17 cellular contexts compared by ENCODE assay signal in genomic region chrX:69096963-69097362, GRCh38.
A peak's percentile ranks its signal among the peaks of the same experiment; 100 is the strongest.
DNase-seq lines count a peak whose midpoint lies in the region; ATAC-seq and TF ChIP-seq lines count a peak whose summit lies in the region.
"Had no signal": no experiment of that assay in that cellular context is flagged by ENCODE, and none has a peak within 500 bp of the region (broad histone marks: within the 10 kb centered on the region; RNA-seq: fewer than 3 reads in every experiment).

No MANE protein-coding gene starts in this region.

- no peak overlapping the region for H4K8ac ChIP-seq in trophoblast cell (ENCODE audit: low read depth, low read length)

- no peaks in the 10 kb centered on the region for H3K36me3 Mint-ChIP-seq in chondrocyte (ENCODE audit: low read depth)

- WGBS in trophoblast cell (ENCODE audit: extremely low coverage, insufficient coverage, insufficient read length): no CpG with 5 or more reads among the region's 7 CpGs

- H2BK120ac ChIP-seq in trophoblast cell (ENCODE audit: insufficient read depth, low read length, poor library complexity): no peak overlapping the region

- H2BK12ac ChIP-seq in trophoblast cell (ENCODE audit: low read length): peak overlapping the region; percentile 52

- H3K9me3 ChIP-seq in HUES48 (ENCODE audit: control insufficient read depth, insufficient read depth, low read length) (peaks cover 5% of the 10 kb centered on the region; the same call in 1 of the 2 replicates), trophoblast cell (ENCODE audit: insufficient read depth, low read depth, low read length) (no peaks in the 10 kb centered on the region)
- H3K9me3 ChIP-seq: Peyer's patch had no signal

- H3K79me2 ChIP-seq in trophoblast cell (ENCODE audit: control insufficient read depth, insufficient read depth, low read length, poor library complexity): no peaks in the 10 kb centered on the region

- H2AFZ ChIP-seq in trophoblast cell (ENCODE audit: insufficient read depth, low read length, poor library complexity): no peak overlapping the region
- H2AFZ ChIP-seq: GM23248 had no signal

- no peaks in the 10 kb centered on the region for H3K4me1 Mint-ChIP-seq in chondrocyte (ENCODE audit: low read depth)

- ATAC-seq in HG02840 (IDR thresholded peaks at IDR 0.05; ENCODE audit: low FRiP score, unreplicated experiment): no peak

- no peak overlapping the region for H3K4me3 Mint-ChIP-seq in chondrocyte (ENCODE audit: unreplicated experiment)
- H3K4me3 Mint-ChIP-seq: H9 had no signal

- no peak overlapping the region for H2AK5ac ChIP-seq in trophoblast cell (ENCODE audit: low read length)

- peak overlapping the region; percentile 18 for H3K18ac ChIP-seq in trophoblast cell (ENCODE audit: low read length)

- H3K4ac ChIP-seq in trophoblast cell (ENCODE audit: low read depth, low read length): no peak overlapping the region

- no peak overlapping the region for H3K14ac ChIP-seq in trophoblast cell (ENCODE audit: low read length)

- H3K79me1 ChIP-seq in trophoblast cell (ENCODE audit: low read length): peaks cover 2% of the 10 kb centered on the region

- H3K36me3 ChIP-seq in HUES48 (ENCODE audit: control insufficient read depth, insufficient read depth, low read length): no peaks in the 10 kb centered on the region
- H3K36me3 ChIP-seq in trophoblast cell (ENCODE audit: control insufficient read depth in 1 of 2, insufficient read depth in 2 of 2, low read length in 2 of 2): no peaks in the 10 kb centered on the region
- H3K36me3 ChIP-seq: Peyer's patch had no signal

- H3K4me3 ChIP-seq in HUES48 (ENCODE audit: low read depth, low read length) (no peak overlapping the region), trophoblast cell (ENCODE audit: low read depth, low read length) (no peak overlapping the region)
- H3K4me3 ChIP-seq: GM23248, Peyer's patch had no signal

- no peak for TF ChIP-seq CTCF in chondrocyte (IDR thresholded peaks at IDR 0.05)

- H3K9me3 Mint-ChIP-seq in chondrocyte (ENCODE audit: low read depth): peaks cover 3% of the 10 kb centered on the region

- DNase-seq in SW480 (ENCODE audit: low spot score) (peak; percentile 55), globus pallidus (ENCODE audit: low spot score) (peak; percentile 17), trophoblast cell (no peak), chondrocyte (ENCODE audit: low spot score) (no peak), activated gamma-delta T cell (lab: John Stamatoyannopoulos, UW) (no peak)
- DNase-seq: DMS153, H9, MM.1S, NCI-H2029, NCI-H446, NCI-H524 treated with DMSO at 0.1 percent for 48 hours, Peyer's patch, SHP77 treated with DMSO at 0.1 percent for 48 hours had no signal

- H3K4me2 ChIP-seq in trophoblast cell (ENCODE audit: low read length): no peak overlapping the region
- H3K4me2 ChIP-seq: KMS-11 had no signal

- no peak overlapping the region for H3K27ac Mint-ChIP-seq in chondrocyte (ENCODE audit: unreplicated experiment)
- H3K27ac Mint-ChIP-seq: H9 had no signal

- H3K27ac ChIP-seq in HUES48 (ENCODE audit: low read depth, low read length) (peak overlapping the region; percentile 5), trophoblast cell (ENCODE audit: low read depth, low read length) (no peak overlapping the region)
- H3K27ac ChIP-seq: GM23248, KMS-11, Peyer's patch had no signal

- no peak overlapping the region for H2BK5ac ChIP-seq in trophoblast cell (ENCODE audit: low read depth, low read length, poor library complexity)

- no peak overlapping the region for H4K12ac ChIP-seq in trophoblast cell (ENCODE audit: low read depth, low read length)

- H3K4me1 ChIP-seq in HUES48 (ENCODE audit: control insufficient read depth, insufficient read depth, low read length): no peaks in the 10 kb centered on the region
- peaks cover 42 to 43% of the 10 kb centered on the region in 2 experiments for H3K4me1 ChIP-seq in trophoblast cell (ENCODE audit: control insufficient read depth in 1 of 2, insufficient read depth in 2 of 2, low read length in 2 of 2)
- H3K4me1 ChIP-seq: Peyer's patch had no signal

- no peak overlapping the region for H3K9ac ChIP-seq in HUES48 (ENCODE audit: low read depth, low read length)
- no peak overlapping the region for H3K9ac ChIP-seq in trophoblast cell (ENCODE audit: low read length)
- H3K9ac ChIP-seq: GM23248, KMS-11 had no signal

- H3K27me3 ChIP-seq in HUES48 (ENCODE audit: control insufficient read depth, insufficient read depth, low read length): no peaks in the 10 kb centered on the region
- no peaks in the 10 kb centered on the region for H3K27me3 ChIP-seq in trophoblast cell (ENCODE audit: insufficient read depth, low read length)
- H3K27me3 ChIP-seq: Peyer's patch had no signal

- H3K27me3 Mint-ChIP-seq in chondrocyte (ENCODE audit: low read depth): no peaks in the 10 kb centered on the region

- no peak overlapping the region for H3K23ac ChIP-seq in trophoblast cell (ENCODE audit: low read length)

- H4K91ac ChIP-seq in trophoblast cell (ENCODE audit: low read depth, low read length): peak overlapping the region; percentile 60

Comparison
In these comparisons a context has a peak if more than half of its experiments do, and no peak if none do; other contexts are left out.
1. DNase-seq: peak in SW480 (single experiment) and globus pallidus (single experiment); none in trophoblast cell (0 of 2), chondrocyte (single experiment) and activated gamma-delta T cell (single experiment).